9 cellular contexts compared by ENCODE assay signal in genomic region chr14:83071888-83072501, GRCh38.
DNase-seq lines count a peak whose midpoint lies in the region; TF ChIP-seq lines count a peak whose summit lies in the region.
"Had no signal": no experiment of that assay in that cellular context is flagged by ENCODE, and none has a peak within 500 bp of the region (broad histone marks: within the 10 kb centered on the region; RNA-seq: fewer than 3 reads in every experiment).

No MANE protein-coding gene starts in this region.

- H3K27ac ChIP-seq in neuronal stem cell (replicated peaks; ENCODE audit: low read length) (no peak overlapping the region), spleen (no peak overlapping the region)

- H3K23ac ChIP-seq in neuronal stem cell (ENCODE audit: low read depth, low read length, poor library complexity): no peak overlapping the region

- H3K27me3 ChIP-seq in neuronal stem cell (ENCODE audit: control insufficient read depth in 3 of 3, insufficient read depth in 3 of 3, low read depth in 1 of 3, low read length in 3 of 3) (no peaks in the 10 kb centered on the region), spleen (replicated peaks in 1 of 7) (no peaks in the 10 kb centered on the region)

- no CpG with 5 or more reads among the region's 5 CpGs for WGBS in neuronal stem cell (ENCODE audit: extremely low coverage in 2 of 2, insufficient read length in 2 of 2, insufficient replicate concordance in 1 of 2), 2 donors
- WGBS in spleen, 5 donors: 50 to 67% (median 61%) methylated on average over 5 of the region's 5 CpGs

- no peaks in the 10 kb centered on the region for H3K9me3 ChIP-seq in neuronal stem cell (replicated peaks in 1 of 2; ENCODE audit: control insufficient read depth in 2 of 2, insufficient read depth in 1 of 2, low read depth in 1 of 2, low read length in 2 of 2)
- H3K9me3 ChIP-seq in spleen: peaks cover 0 to 13% (median 0%) of the 10 kb centered on the region in 8 donors

- H2AFZ ChIP-seq in neuronal stem cell (ENCODE audit: low read length): peak overlapping the region; percentile 61

- H3K9ac ChIP-seq in neuronal stem cell (ENCODE audit: low read depth, low read length, poor library complexity): no peak overlapping the region

- no peak overlapping the region for H3K14ac ChIP-seq in neuronal stem cell (ENCODE audit: low read length)

- H2BK12ac ChIP-seq in neuronal stem cell (ENCODE audit: low read length): no peak overlapping the region

- H3K4me2 ChIP-seq in neuronal stem cell (ENCODE audit: insufficient read depth, low read length, poor library complexity, severe bottlenecking): no peak overlapping the region

- TF ChIP-seq CTCF in spleen (IDR thresholded peaks at IDR 0.05 in 8 of 11, conservative IDR thresholded peaks at IDR 0.05 in 3 of 11): peak in 1 of 11 experiments; percentile 26

- H3K4ac ChIP-seq in neuronal stem cell (ENCODE audit: low read length): no peak overlapping the region

- peak in 2 of 3 experiments; percentile 24 to 68 for DNase-seq in NCI-H1417 (lab: John Stamatoyannopoulos, UW)
- no peak for DNase-seq in NCI-H1417 treated with DMSO at 0.1 percent for 48 hours (lab: John Stamatoyannopoulos, UW)
- peak; percentile 38 for DNase-seq in Jurkat, Clone E6-1 (ENCODE audit: low read depth, low spot score)
- DNase-seq in SW480 (ENCODE audit: low spot score): peak; percentile 29
- DNase-seq in neuronal stem cell (ENCODE audit: low spot score): peak; percentile 14
- DNase-seq in NCI-H187 (lab: John Stamatoyannopoulos, UW): no peak
- no peak for DNase-seq in activated naive CD4-positive, alpha-beta T cell treated with Interleukin-2 at 50 U/mL for 16 hours
- no peak for DNase-seq in spleen

- H2BK120ac ChIP-seq in neuronal stem cell (ENCODE audit: low read depth, low read length): no peak overlapping the region

- H2AK5ac ChIP-seq in neuronal stem cell (ENCODE audit: low read depth, low read length): no peak overlapping the region

- H3K36me3 ChIP-seq in neuronal stem cell (replicated peaks in 1 of 2; ENCODE audit: control insufficient read depth in 2 of 2, insufficient read depth in 2 of 2, low read length in 2 of 2) (no peaks in the 10 kb centered on the region), spleen (no peaks in the 10 kb centered on the region)

- no peak for TF ChIP-seq POLR2A in spleen (IDR thresholded peaks at IDR 0.05)

- peak overlapping the region; percentile 2 for H3K4me3 ChIP-seq in Jurkat, Clone E6-1 (ENCODE audit: low read length)
- no peak overlapping the region for H3K4me3 ChIP-seq in neuronal stem cell (ENCODE audit: low read length in 2 of 2)
- H3K4me3 ChIP-seq in spleen: no peak overlapping the region
- H3K4me3 ChIP-seq: K562 had no signal

- no peaks in the 10 kb centered on the region for H3K79me1 ChIP-seq in neuronal stem cell (ENCODE audit: low read depth, low read length)

- H2BK5ac ChIP-seq in neuronal stem cell (ENCODE audit: low read length): no peak overlapping the region

- no peak overlapping the region for H3K18ac ChIP-seq in neuronal stem cell (ENCODE audit: low read length)

- no peak overlapping the region for H2BK15ac ChIP-seq in neuronal stem cell (ENCODE audit: low read length)

- no peaks in the 10 kb centered on the region for H3K4me1 ChIP-seq in neuronal stem cell (ENCODE audit: control insufficient read depth in 2 of 2, insufficient read depth in 1 of 2, low read depth in 1 of 2, low read length in 2 of 2)
- H3K4me1 ChIP-seq in spleen: no peaks in the 10 kb centered on the region

- no peak overlapping the region for H4K91ac ChIP-seq in neuronal stem cell (ENCODE audit: low read depth, low read length, poor library complexity)

- intact Hi-C loops in spleen (cut with DNase I; ENCODE audit: low total_unique reads): no loop called here

- no peak overlapping the region for H4K8ac ChIP-seq in neuronal stem cell (ENCODE audit: low read depth, low read length)

Comparison
In these comparisons a context has a peak if more than half of its experiments do, and no peak if none do; other contexts are left out.
1. DNase-seq: peak in NCI-H1417 (2 of 3), Jurkat, Clone E6-1 (single experiment), SW480 (single experiment) and neuronal stem cell (single experiment); none in NCI-H1417 treated with DMSO at 0.1 percent for 48 hours (single experiment), NCI-H187 (0 of 2), activated naive CD4-positive, alpha-beta T cell treated with Interleukin-2 at 50 U/mL for 16 hours (single experiment) and spleen (single experiment).